ENCODE assay signal across 14 cellular contexts in the genomic region with DNA sequence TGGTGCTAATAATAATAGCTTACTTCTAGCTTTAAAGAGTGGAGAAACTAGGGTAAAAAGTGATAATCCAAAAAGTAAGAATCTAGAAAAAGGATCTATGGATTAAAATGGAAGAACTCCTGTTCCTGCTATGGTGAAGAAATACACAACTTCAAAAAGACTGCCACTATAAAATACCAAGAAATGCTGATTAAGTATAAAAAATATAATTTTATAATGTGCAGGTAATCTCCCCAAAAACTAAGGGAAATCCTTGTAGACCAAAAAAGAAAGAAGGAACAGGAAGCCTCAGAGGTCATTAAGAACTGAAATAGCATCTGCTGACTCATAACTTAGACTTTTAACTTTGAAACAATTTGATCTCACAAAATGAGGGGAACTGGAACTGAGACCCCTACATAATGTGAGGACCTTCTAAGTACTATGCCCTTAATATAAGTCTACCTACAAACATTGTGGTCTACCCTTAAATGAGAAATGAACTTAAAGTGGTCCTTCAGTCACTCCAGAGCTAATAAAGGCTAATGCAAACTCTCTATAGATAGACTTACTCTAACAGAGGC. TPM values are rescaled to one million over a fixed set of nuclear protein-coding genes. Genes with fewer than 3 reads are reported as not detected.
DNase-seq lines count a peak whose midpoint lies in the region; ATAC-seq and TF ChIP-seq lines count a peak whose summit lies in the region.
"Had no signal": no experiment of that assay in that cellular context is flagged by ENCODE, and none has a peak within 500 bp of the region (broad histone marks: within the 10 kb centered on the region; RNA-seq: fewer than 3 reads in every experiment).

No MANE protein-coding gene starts in this region.

- DNase-seq in GM03348 (ENCODE audit: low spot score) (peak; percentile 8), BE2C (no peak), prostate gland (ENCODE audit: low spot score) (no peak)
- no peak for DNase-seq in stimulated activated CD4-positive, alpha-beta T cell treated with anti-CD3 and anti-CD28 coated beads, Interleukin-2, amount 100 ng/mL, for 24 hours
- DNase-seq: kidney glomerular epithelial cell; NCI-H446; nucleus accumbens; stimulated activated CD4-positive, alpha-beta T cell treated with anti-CD3 and anti-CD28 coated beads, Interleukin-2, amount 100 ng/mL, for 48 hours had no signal

- intact Hi-C loops in prostate gland (cut with DNase I): no loop called here

- 0 out of 2 replicates have a peak overlapping the region, but pooled peaks have one; percentile 21 for H3K4me2 ChIP-seq in KMS-11
- H3K4me2 ChIP-seq: BLaER1 had no signal

- peak; percentile 63 for ATAC-seq in GM19043 (IDR thresholded peaks at IDR 0.05; ENCODE audit: low read depth, unreplicated experiment)
- ATAC-seq in HG02678 (IDR thresholded peaks at IDR 0.05; ENCODE audit: unreplicated experiment): peak; percentile 69
- ATAC-seq in HG03280 (IDR thresholded peaks at IDR 0.05; ENCODE audit: unreplicated experiment): no peak

- H3K4me1 ChIP-seq in KMS-11 (ENCODE audit: low read depth, poor library complexity, severe bottlenecking) (peaks cover 12% of the 10 kb centered on the region), BE2C (no peaks in the 10 kb centered on the region), prostate gland (replicated peaks) (no peaks in the 10 kb centered on the region)

- H3K27ac ChIP-seq in KMS-11 (no peak overlapping the region), prostate gland (no peak overlapping the region)
- H3K27ac ChIP-seq: BLaER1 had no signal

- H3K9me3 ChIP-seq in BE2C (no peaks in the 10 kb centered on the region), prostate gland (no peaks in the 10 kb centered on the region)
- H3K9me3 ChIP-seq: BLaER1 had no signal

- TF ChIP-seq CTCF in KMS-11 (conservative IDR thresholded peaks at IDR 0.05; ENCODE audit: low read depth, low read length): no peak
- TF ChIP-seq CTCF in BE2C (IDR thresholded peaks at IDR 0.05; ENCODE audit: low read depth, low read length): no peak
- no peak for TF ChIP-seq CTCF in prostate gland (IDR thresholded peaks at IDR 0.05)

- no peak overlapping the region for H3K4me3 ChIP-seq in KMS-11 (IDR thresholded peaks at IDR 0.05; ENCODE audit: insufficient read depth, low read depth, low read length)
- no peak overlapping the region for H3K4me3 ChIP-seq in BE2C (ENCODE audit: low read depth, low read length)
- H3K4me3 ChIP-seq in prostate gland: no peak overlapping the region
- H3K4me3 ChIP-seq: BLaER1 had no signal

- no peaks in the 10 kb centered on the region for H3K79me2 ChIP-seq in KMS-11 (ENCODE audit: insufficient read depth, low read depth)

- no peaks in the 10 kb centered on the region for H3K27me3 ChIP-seq in KMS-11 (ENCODE audit: insufficient read depth, low read depth)
- H3K27me3 ChIP-seq in BE2C: no peaks in the 10 kb centered on the region
- H3K27me3 ChIP-seq in prostate gland (replicated peaks; ENCODE audit: insufficient read depth): no peaks in the 10 kb centered on the region
- H3K27me3 ChIP-seq: BLaER1 had no signal

- H3K36me3 ChIP-seq in KMS-11 (ENCODE audit: insufficient read depth): no peaks in the 10 kb centered on the region
- H3K36me3 ChIP-seq in BE2C: no peaks in the 10 kb centered on the region
- no peaks in the 10 kb centered on the region for H3K36me3 ChIP-seq in prostate gland
- H3K36me3 ChIP-seq: BLaER1 had no signal

- H3K9ac ChIP-seq in KMS-11: no peak overlapping the region
- H3K9ac ChIP-seq: BLaER1 had no signal

- no peaks in the 10 kb centered on the region for H4K20me1 ChIP-seq in KMS-11 (ENCODE audit: insufficient read depth)
- H4K20me1 ChIP-seq: BLaER1 had no signal

- TF ChIP-seq POLR2A in prostate gland (IDR thresholded peaks at IDR 0.05): no peak

- H2AFZ ChIP-seq in KMS-11 (ENCODE audit: low read depth): no peak overlapping the region

RNA-seq across cellular contexts. Expression of a gene that starts 50.6 kb away (rescaled TPM):
- not detected for polyA plus RNA-seq in BE2C (2012; ENCODE audit: insufficient read depth, insufficient read length, low read depth)
- 10 to 100 TPM in 1 of 2 donors, 1 to 10 TPM in 1; 8.6 to 21.6 TPM for total RNA-seq in prostate gland
- total RNA-seq: T-helper 1 cell treated with Interleukin-12 subunit alpha and Interleukin-12 subunit beta and Interleukin-4 antibody, amounts not matched to agents 30 ng/mL and 1 ng/mL, for 36 hours had no signal

RNA-seq across cellular contexts. Expression of a gene that starts 56.1 kb away (rescaled TPM):
- 2.7 TPM for polyA plus RNA-seq in BE2C (2012; ENCODE audit: insufficient read depth, insufficient read length, low read depth)
- total RNA-seq in prostate gland: 10 to 100 TPM; 12.1 to 12.9 TPM
